ENCODE assay signal across 17 cellular contexts in genomic region chr13:99174533-99175100, GRCh38.
"Had no signal": no experiment of that assay in that cellular context is flagged by ENCODE, and none has a peak within 500 bp of the region (broad histone marks: within the 10 kb centered on the region; RNA-seq: fewer than 3 reads in every experiment).

No MANE protein-coding gene starts in this region.

- DNase-seq: activated CD4-positive, alpha-beta T cell treated with anti-CD3 and anti-CD28 coated beads for 1 hour; activated CD4-positive, alpha-beta T cell treated with anti-CD3 and anti-CD28 coated beads, Interleukin-2, amount 50 U/mL, for 48 hours; activated naive CD8-positive, alpha-beta T cell treated with anti-CD3 and anti-CD28 coated beads, Interleukin-2, amount 10 ng/mL, durations not matched to agents 7 days and 5 days; activated T-cell treated with anti-CD3 and anti-CD28 coated beads, Interleukin-2, amount 50 U/mL, for 72 hours; anterior cingulate cortex; esophagus squamous epithelium; heart right ventricle; kidney; left ventricle myocardium superior; nephron progenitor cell; ovary; sigmoid colon; stimulated activated CD4-positive, alpha-beta T cell treated with anti-CD3 and anti-CD28 coated beads, Interleukin-2, amount 100 ng/mL, for 24 hours; stimulated activated naive B cell treated with anti-CD40 and anti-IgM and Interleukin-4, amounts not matched to agents 10 μg/mL and 1 μg/mL and 100 μg/mL, for 72 hours had no signal

- H3K9me3 ChIP-seq: esophagus squamous epithelium, heart right ventricle, ovary, sigmoid colon, suprapubic skin had no signal

- FAIRE-seq: bronchial epithelial cell, frontal cortex, kidney had no signal

- H3K27me3 ChIP-seq: ovary, suprapubic skin had no signal

- H3K4me3 ChIP-seq: esophagus squamous epithelium, heart right ventricle, ovary, sigmoid colon, suprapubic skin had no signal

- ATAC-seq: activated T-cell treated with anti-CD3 and anti-CD28 coated beads, Interleukin-2, amount 50 U/mL, for 72 hours; heart right ventricle; left ventricle myocardium superior; stimulated activated naive B cell treated with anti-CD40 and anti-IgM and Interleukin-4, amounts not matched to agents 10 μg/mL and 1 μg/mL and 100 μg/mL, for 72 hours had no signal

- H3K4me1 ChIP-seq: sigmoid colon had no signal

- H3K27ac ChIP-seq: esophagus squamous epithelium, heart right ventricle, ovary, sigmoid colon, suprapubic skin had no signal

- H3K36me3 ChIP-seq: esophagus squamous epithelium, heart right ventricle, ovary, sigmoid colon, suprapubic skin had no signal
